In genomic region chr11:61514050-61514917, GRCh38 we compare ENCODE assay signal across 17 cellular contexts. TPM values are rescaled to one million over a fixed set of nuclear protein-coding genes. Genes with fewer than 3 reads are reported as not detected.
DNase-seq lines count a peak whose midpoint lies in the region; TF ChIP-seq lines count a peak whose summit lies in the region.
"Had no signal": no experiment of that assay in that cellular context is flagged by ENCODE, and none has a peak within 500 bp of the region (broad histone marks: within the 10 kb centered on the region; RNA-seq: fewer than 3 reads in every experiment).

No MANE protein-coding gene starts in this region.

- H3K36me3 Mint-ChIP-seq in neural crest cell (ENCODE audit: low read depth): no peaks in the 10 kb centered on the region

- no peak overlapping the region for H3K9ac ChIP-seq in HUES48 (ENCODE audit: low read depth, low read length)
- H3K9ac ChIP-seq: GM23248 had no signal

- no peak overlapping the region for H3K4me3 Mint-ChIP-seq in neural crest cell
- H3K4me3 Mint-ChIP-seq: activated CD4-positive, alpha-beta T cell treated with anti-CD3 and anti-CD28 coated beads, Interleukin-2, amount 10 ng/mL, durations not matched to agents 24 days and 14 days had no signal

- H3K27me3 ChIP-seq in HUES48 (ENCODE audit: control insufficient read depth, insufficient read depth, low read length): peaks cover 19% of the 10 kb centered on the region
- peaks cover 68% of the 10 kb centered on the region for H3K27me3 ChIP-seq in HAP-1 (ENCODE audit: low read depth)

- H3K36me3 ChIP-seq in HUES48 (ENCODE audit: control insufficient read depth, insufficient read depth, low read length): no peaks in the 10 kb centered on the region
- H3K36me3 ChIP-seq in HAP-1 (replicated peaks): no peaks in the 10 kb centered on the region
- H3K36me3 ChIP-seq: right atrium auricular region, stomach had no signal

- H3K27me3 Mint-ChIP-seq in neural crest cell (ENCODE audit: low read depth): peaks cover 5% of the 10 kb centered on the region

- H3K4me1 ChIP-seq in HUES48 (ENCODE audit: control insufficient read depth, insufficient read depth, low read length) (peaks cover 29% of the 10 kb centered on the region), HAP-1 (no peaks in the 10 kb centered on the region)

- H3K9me3 ChIP-seq in HUES48 (ENCODE audit: control insufficient read depth, insufficient read depth, low read length) (no peaks in the 10 kb centered on the region), HAP-1 (no peaks in the 10 kb centered on the region)
- H3K9me3 ChIP-seq: right atrium auricular region, stomach had no signal

- no peak overlapping the region for H3K4me3 ChIP-seq in HUES48 (ENCODE audit: low read depth, low read length)
- H3K4me3 ChIP-seq in HAP-1: no peak overlapping the region
- H3K4me3 ChIP-seq: GM23248, right atrium auricular region, stomach had no signal

- no peaks in the 10 kb centered on the region for H3K9me3 Mint-ChIP-seq in neural crest cell
- H3K9me3 Mint-ChIP-seq: activated CD4-positive, alpha-beta T cell treated with anti-CD3 and anti-CD28 coated beads, Interleukin-2, amount 10 ng/mL, durations not matched to agents 24 days and 14 days had no signal

- peak; percentile 90 for DNase-seq in DMS53 (lab: John Stamatoyannopoulos, UW)
- peak; percentile 37 for DNase-seq in SK-MEL-5 (ENCODE audit: low read depth, low spot score)
- no peak for DNase-seq in neural crest cell (ENCODE audit: low read depth, low spot score)
- no peak for DNase-seq in HAP-1 (ENCODE audit: low spot score in 2 of 2)
- DNase-seq in stimulated activated CD4-positive, alpha-beta T cell treated with anti-CD3 and anti-CD28 coated beads, Interleukin-15, amount 100 ng/mL, for 24 hours: no peak
- no peak for DNase-seq in stimulated activated naive CD4-positive, alpha-beta T cell (lab: John Stamatoyannopoulos, UW)
- DNase-seq: activated CD4-positive, alpha-beta T cell treated with anti-CD3 and anti-CD28 coated beads, Interleukin-2, amount 10 ng/mL, durations not matched to agents 24 days and 14 days; activated CD8-positive, alpha-beta memory T cell treated with anti-CD3 and anti-CD28 coated beads, Interleukin-2, amount 50 U/mL, for 4 hours; activated gamma-delta T cell treated with Interleukin-2 at 50 U/mL for 16 hours; anterior cingulate cortex; cerebellar nuclear complex; GM23248; Kasumi-1; NCI-H1105 treated with DMSO at 0.1 percent for 48 hours; stomach had no signal

- in situ Hi-C loops in SK-MEL-5 (cut with HindIII; ENCODE audit: low pct_unique_long_range_greater_than_20kb, low sequenced_read_pairs): no loop called here
- in situ Hi-C loops in HAP-1 (cut with MboI; ENCODE audit: low sequenced_read_pairs): no loop called here

- H3K27ac Mint-ChIP-seq in neural crest cell (ENCODE audit: unreplicated experiment): peak overlapping the region; percentile 35
- H3K27ac Mint-ChIP-seq: activated CD4-positive, alpha-beta T cell treated with anti-CD3 and anti-CD28 coated beads, Interleukin-2, amount 10 ng/mL, durations not matched to agents 24 days and 14 days had no signal

- H3K27ac ChIP-seq in HUES48 (ENCODE audit: low read depth, low read length): peak overlapping the region; percentile 47
- H3K27ac ChIP-seq: GM23248, right atrium auricular region had no signal

- H3K4me1 Mint-ChIP-seq in neural crest cell: peaks cover 48% of the 10 kb centered on the region

- TF ChIP-seq CTCF in neural crest cell (conservative IDR thresholded peaks at IDR 0.05): no peak

RNA-seq across cellular contexts. Expression of gene LRRC10B, which starts 5.7 kb away (rescaled TPM):
- total RNA-seq in SK-MEL-5 (2014; rRNA removed; shearing (Covaris generic)): not detected in 2 replicates
- not detected in 2 replicates for polyA plus RNA-seq in SK-MEL-5 (2015; cell fraction: cytosol; rRNA removed)
- polyA plus RNA-seq in SK-MEL-5 (2015; cell fraction: nucleus; rRNA removed): not detected in 2 replicates
- total RNA-seq in neural crest cell: 2.8 and 2.9 TPM in 2 replicates
- polyA plus RNA-seq: GM23248 had no signal

Comparison
In these comparisons a context has a peak if more than half of its experiments do, and no peak if none do; other contexts are left out.
1. DNase-seq: peak in DMS53 (single experiment) and SK-MEL-5 (single experiment); none in neural crest cell (single experiment), HAP-1 (0 of 2), stimulated activated CD4-positive, alpha-beta T cell treated with anti-CD3 and anti-CD28 coated beads, Interleukin-15, amount 100 ng/mL, for 24 hours (single experiment) and stimulated activated naive CD4-positive, alpha-beta T cell (0 of 6).